ENCODE assay signal across 12 cellular contexts in genomic region chr17:48843172-48843900, GRCh38. TPM values are rescaled to one million over a fixed set of nuclear protein-coding genes. Genes with fewer than 3 reads are reported as not detected.
DNase-seq lines count a peak whose midpoint lies in the region; ATAC-seq and TF ChIP-seq lines count a peak whose summit lies in the region.
"Had no signal": no experiment of that assay in that cellular context is flagged by ENCODE, and none has a peak within 500 bp of the region (broad histone marks: within the 10 kb centered on the region; RNA-seq: fewer than 3 reads in every experiment).

No MANE protein-coding gene starts in this region.

- DNase-seq in CD8-positive, alpha-beta memory T cell: no peak
- peak; percentile 23 for DNase-seq in adipocyte (ENCODE audit: low read depth)
- DNase-seq in sigmoid colon: no peak
- no peak for DNase-seq in NCI-H146 (lab: John Stamatoyannopoulos, UW)
- DNase-seq in DMS 273 (lab: John Stamatoyannopoulos, UW; ENCODE audit: unreplicated experiment): no peak
- no peak for DNase-seq in mesothelial cell of epicardium (ENCODE audit: low spot score in 2 of 2, unreplicated experiment in 2 of 2)
- no peak for DNase-seq in UCSD-AML1 (lab: John Stamatoyannopoulos, UW; ENCODE audit: unreplicated experiment)
- DNase-seq: activated CD8-positive, alpha-beta T cell treated with anti-CD3 and anti-CD28 coated beads, Interleukin-2, amount 10 ng/mL, durations not matched to agents 7 days and 5 days; body of pancreas; Calu3 had no signal

- no peak for TF ChIP-seq CTCF in gastroesophageal sphincter (IDR thresholded peaks at IDR 0.05)
- no peak for TF ChIP-seq CTCF in sigmoid colon (IDR thresholded peaks at IDR 0.05)
- TF ChIP-seq CTCF in mesothelial cell of epicardium (IDR thresholded peaks at IDR 0.05; ENCODE audit: unreplicated experiment): no peak

- TF ChIP-seq POLR2A in gastroesophageal sphincter (IDR thresholded peaks at IDR 0.05): no peak
- no peak for TF ChIP-seq POLR2A in sigmoid colon (IDR thresholded peaks at IDR 0.05)

- no peaks in the 10 kb centered on the region for H3K9me3 Mint-ChIP-seq in CD8-positive, alpha-beta memory T cell
- no peaks in the 10 kb centered on the region for H3K9me3 Mint-ChIP-seq in mesothelial cell of epicardium

- CTCF ChIA-PET in CD8-positive, alpha-beta memory T cell (lab: Charles Lee): interaction anchor here (0.9 to 2.7 kb wide), 4 partner anchors 11 to 38 kb away, joined by 3 to 16 read pairs (median 6); no protein-coding TSS in a partner anchor

- 59 to 66% methylated on average over 6 of the region's 6 CpGs for WGBS in gastroesophageal sphincter (ENCODE audit: low coverage in 1 of 2), 2 donors
- 69 to 78% methylated on average over 6 of the region's 6 CpGs for WGBS in sigmoid colon, 2 donors

- no peaks in the 10 kb centered on the region for H3K27me3 ChIP-seq in CD8-positive, alpha-beta memory T cell (ENCODE audit: insufficient read depth, low read length, poor library complexity, severe bottlenecking)
- H3K27me3 ChIP-seq in adipocyte (replicated peaks; ENCODE audit: control insufficient read depth, insufficient read depth, low read length) (no peaks in the 10 kb centered on the region), gastroesophageal sphincter (no peaks in the 10 kb centered on the region), sigmoid colon (no peaks in the 10 kb centered on the region)
- H3K27me3 ChIP-seq: body of pancreas, SJSA1 had no signal

- H3K27ac Mint-ChIP-seq in CD8-positive, alpha-beta memory T cell: peak overlapping the region in 5 of 8 donors; percentile 41 to 96 (median 58)
- no peak overlapping the region for H3K27ac Mint-ChIP-seq in mesothelial cell of epicardium
- H3K27ac Mint-ChIP-seq: activated CD8-positive, alpha-beta T cell treated with anti-CD3 and anti-CD28 coated beads, Interleukin-2, amount 10 ng/mL, durations not matched to agents 7 days and 5 days had no signal

- TF ChIP-seq EP300 in gastroesophageal sphincter (IDR thresholded peaks at IDR 0.05) (no peak), sigmoid colon (IDR thresholded peaks at IDR 0.05) (no peak)

- POLR2A ChIA-PET in CD8-positive, alpha-beta memory T cell (lab: Charles Lee): no interaction called here

- peak overlapping the region in 2 of 7 donors; percentile 25 to 31 for H3K4me3 Mint-ChIP-seq in CD8-positive, alpha-beta memory T cell
- H3K4me3 Mint-ChIP-seq in mesothelial cell of epicardium: no peak overlapping the region
- H3K4me3 Mint-ChIP-seq: activated CD8-positive, alpha-beta T cell treated with anti-CD3 and anti-CD28 coated beads, Interleukin-2, amount 10 ng/mL, durations not matched to agents 7 days and 5 days had no signal

- H3K9me3 ChIP-seq in CD8-positive, alpha-beta memory T cell (ENCODE audit: low read length): no peaks in the 10 kb centered on the region
- H3K9me3 ChIP-seq in adipocyte (ENCODE audit: control insufficient read depth, low read length) (no peaks in the 10 kb centered on the region), gastroesophageal sphincter (no peaks in the 10 kb centered on the region), sigmoid colon (no peaks in the 10 kb centered on the region)
- H3K9me3 ChIP-seq: body of pancreas, SJSA1 had no signal

- peaks cover 8 to 52% (median 21%) of the 10 kb centered on the region in 3 donors for H3K36me3 Mint-ChIP-seq in CD8-positive, alpha-beta memory T cell
- peaks cover 13% of the 10 kb centered on the region for H3K36me3 Mint-ChIP-seq in mesothelial cell of epicardium

- H3K4me1 ChIP-seq in CD8-positive, alpha-beta memory T cell (ENCODE audit: insufficient read depth, low read length): peaks cover 37% of the 10 kb centered on the region
- H3K4me1 ChIP-seq in adipocyte (ENCODE audit: control insufficient read depth, insufficient read depth, low read length) (peaks cover 42% of the 10 kb centered on the region), gastroesophageal sphincter (peaks cover 22 to 70% (median 29%) of the 10 kb centered on the region in 3 donors), sigmoid colon (peaks cover 0 to 56% (median 47%) of the 10 kb centered on the region in 4 donors)

- no peak overlapping the region for H3K4me3 ChIP-seq in CD8-positive, alpha-beta memory T cell (ENCODE audit: low read length)
- H3K4me3 ChIP-seq in adipocyte (ENCODE audit: low read length) (no peak overlapping the region), gastroesophageal sphincter (peak overlapping the region in 1 of 2 donors; percentile 43), sigmoid colon (no peak overlapping the region)
- H3K4me3 ChIP-seq: body of pancreas, SJSA1 had no signal

- no peak overlapping the region for H3K27ac ChIP-seq in CD8-positive, alpha-beta memory T cell (ENCODE audit: low read depth, low read length)
- H3K27ac ChIP-seq in gastroesophageal sphincter (peak overlapping the region; percentile 87 to 97 (median 92)), sigmoid colon (peak overlapping the region in 3 of 4 donors; percentile 80 to 89 (median 86))
- H3K27ac ChIP-seq: SJSA1 had no signal

- intact Hi-C loops in sigmoid colon (cut with DNase I): no loop called here

- peak overlapping the region; percentile 94 for H3K9ac ChIP-seq in adipocyte (ENCODE audit: low read length)

- no peaks in the 10 kb centered on the region for H3K27me3 Mint-ChIP-seq in CD8-positive, alpha-beta memory T cell
- H3K27me3 Mint-ChIP-seq in mesothelial cell of epicardium (ENCODE audit: low read depth): no peaks in the 10 kb centered on the region

- peaks cover 30 to 44% (median 33%) of the 10 kb centered on the region in 3 donors for H3K4me1 Mint-ChIP-seq in CD8-positive, alpha-beta memory T cell
- H3K4me1 Mint-ChIP-seq in mesothelial cell of epicardium: peaks cover 9% of the 10 kb centered on the region

- H3K36me3 ChIP-seq in CD8-positive, alpha-beta memory T cell (ENCODE audit: insufficient read depth, low read length): peaks cover 21% of the 10 kb centered on the region
- H3K36me3 ChIP-seq in adipocyte (ENCODE audit: control insufficient read depth, insufficient read depth, low read length, severe bottlenecking) (peaks cover 55% of the 10 kb centered on the region), gastroesophageal sphincter (peaks cover 3 to 58% of the 10 kb centered on the region in 2 donors), sigmoid colon (peaks cover 12 to 55% (median 19%) of the 10 kb centered on the region in 4 donors)

- ATAC-seq in gastroesophageal sphincter: no peak
- ATAC-seq: activated CD8-positive, alpha-beta T cell treated with anti-CD3 and anti-CD28 coated beads, Interleukin-2, amount 10 ng/mL, durations not matched to agents 7 days and 5 days; body of pancreas had no signal

RNA-seq across cellular contexts. Expression of gene CALCOCO2, which starts 12.5 kb away (rescaled TPM):
- total RNA-seq in CD8-positive, alpha-beta memory T cell: 10 to 100 TPM; 57.4 to 61.8 TPM
- polyA plus RNA-seq in CD8-positive, alpha-beta memory T cell: 182 TPM
- total RNA-seq in gastroesophageal sphincter: 100 to 1,000 TPM; 177 to 244 (median 227) TPM
- total RNA-seq in sigmoid colon: 100 to 1,000 TPM; 130 to 198 (median 146) TPM
- polyA plus RNA-seq in sigmoid colon: 100 to 1,000 TPM in 1 of 3 donors, 10 to 100 TPM in 2; 90.4 to 103 (median 91.9) TPM
- 55.2 to 56.6 TPM (median 56.6 TPM) in 3 replicates for total RNA-seq in mesothelial cell of epicardium

RNA-seq across cellular contexts. Expression of gene TTLL6, which starts 26.3 kb away (rescaled TPM):
- total RNA-seq in CD8-positive, alpha-beta memory T cell: not detected
- polyA plus RNA-seq in CD8-positive, alpha-beta memory T cell: not detected
- not detected for total RNA-seq in gastroesophageal sphincter
- total RNA-seq in sigmoid colon: under 1 TPM in 2 of 4 donors, not detected in 2; under 0.01 to 0.16 TPM
- 10 to 100 TPM in 1 of 3 donors, 1 to 10 TPM in 2; 3.5 to 10.5 (median 4.2) TPM for polyA plus RNA-seq in sigmoid colon
- not detected in 3 replicates for total RNA-seq in mesothelial cell of epicardium
- total RNA-seq: activated CD8-positive, alpha-beta T cell treated with anti-CD3 and anti-CD28 coated beads, Interleukin-2, amount 10 ng/mL, durations not matched to agents 7 days and 5 days; SJSA1 had no signal

RNA-seq across cellular contexts. Expression of gene ATP5MC1, which starts 49.3 kb away (rescaled TPM):
- 100 to 1,000 TPM; 131 to 138 TPM for total RNA-seq in CD8-positive, alpha-beta memory T cell
- 143 TPM for polyA plus RNA-seq in CD8-positive, alpha-beta memory T cell
- total RNA-seq in gastroesophageal sphincter: 100 to 1,000 TPM in 1 of 4 donors, 10 to 100 TPM in 3; 65.0 to 112 (median 82.7) TPM
- 100 to 1,000 TPM in 2 of 4 donors, 10 to 100 TPM in 2; 92.7 to 148 (median 107) TPM for total RNA-seq in sigmoid colon
- polyA plus RNA-seq in sigmoid colon: 100 to 1,000 TPM; 454 to 612 (median 603) TPM
- total RNA-seq in mesothelial cell of epicardium: 45.1 to 48.7 TPM (median 48.0 TPM) in 3 replicates
